ENCODE assay signal across 8 cellular contexts in the genomic region with DNA sequence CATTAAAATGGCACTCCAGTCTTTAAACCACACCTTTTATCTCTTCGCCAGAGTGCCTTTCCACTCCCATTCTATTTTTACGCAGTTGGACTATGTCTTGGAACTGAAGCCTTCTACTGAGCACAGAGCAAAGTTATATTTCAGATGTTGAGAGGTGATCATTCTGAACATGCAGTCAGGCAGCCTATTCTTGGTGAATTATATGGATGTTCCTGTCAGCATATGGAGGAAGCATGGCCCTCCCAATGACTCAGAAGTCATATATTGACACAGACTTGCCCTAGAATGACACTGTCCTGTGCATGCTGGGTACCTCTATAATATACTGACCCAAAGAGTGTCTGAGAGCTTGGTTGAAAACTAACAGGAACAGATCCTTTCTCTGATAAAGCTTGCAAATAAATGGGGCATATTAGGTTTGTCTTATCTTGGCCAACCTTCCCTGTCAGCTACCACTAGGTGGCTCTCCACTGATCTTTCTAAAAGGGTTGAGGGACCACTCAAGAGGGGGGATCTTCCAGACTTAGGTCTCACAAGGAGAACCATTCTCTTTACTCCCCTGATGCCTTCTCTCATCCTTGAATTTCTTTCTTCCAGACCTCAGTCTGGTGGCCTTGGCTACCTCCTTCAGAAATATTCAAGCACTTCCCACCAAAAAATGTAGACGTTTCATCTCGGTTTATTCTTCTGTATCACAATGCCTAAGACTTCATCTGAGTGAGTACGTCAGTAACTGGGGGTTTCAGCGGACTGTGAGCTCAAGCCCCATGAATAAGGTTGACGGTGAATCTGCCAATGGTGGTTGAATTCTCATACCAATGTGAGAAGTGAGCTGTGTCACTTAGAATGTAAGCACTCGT. TPM values are rescaled to one million over a fixed set of nuclear protein-coding genes. Genes with fewer than 3 reads are reported as not detected.
A peak's percentile ranks its signal among the peaks of the same experiment; 100 is the strongest.
DNase-seq lines count a peak whose midpoint lies in the region; ATAC-seq, FAIRE-seq and TF ChIP-seq lines count a peak whose summit lies in the region.

No MANE protein-coding gene starts in this region.

- H3K4me1 ChIP-seq in BE2C (no peaks in the 10 kb centered on the region), K562 (replicated peaks in 1 of 2; ENCODE audit: control insufficient read depth in 2 of 2, insufficient read depth in 2 of 2, low read length in 2 of 2) (peaks cover 9 to 43% of the 10 kb centered on the region in 2 experiments; a peak in 4 of 5 replicates), upper lobe of left lung (no peaks in the 10 kb centered on the region)

- H3K27ac ChIP-seq in K562 (ENCODE audit: extremely low read depth, low read depth, low read length) = peak overlapping the region; percentile 95
- H3K27ac ChIP-seq in upper lobe of left lung = no peak overlapping the region

- WGBS in K562 (ENCODE audit: insufficient coverage, low coverage, missing lambda C conversion rate) = 15% methylated on average over 8 of the region's 8 CpGs
- WGBS in upper lobe of left lung, 2 donors = 76 to 77% methylated on average over 8 of the region's 8 CpGs

- BruUV-seq in K562 (replicated peaks; lab: Mats Ljungman, UMichigan) = no TSS peak

- TF ChIP-seq POLR2A in K562 (conservative IDR thresholded peaks at IDR 0.05) (no peak), upper lobe of left lung (IDR thresholded peaks at IDR 0.05) (no peak)

- peak; percentile 87 for ATAC-seq in HG02678 (IDR thresholded peaks at IDR 0.05; ENCODE audit: unreplicated experiment)
- ATAC-seq in K562 = peak; percentile 78
- ATAC-seq in upper lobe of left lung (ENCODE audit: low FRiP score in 2 of 2) = peak; percentile 56 to 70

- H3K9me1 ChIP-seq in K562 (ENCODE audit: control insufficient read depth, insufficient read depth, low read length) = no peaks in the 10 kb centered on the region

- TF ChIP-seq EP300 in K562 (IDR thresholded peaks at IDR 0.05; ENCODE audit: low read length) = peak; percentile 54
- TF ChIP-seq EP300 in upper lobe of left lung (IDR thresholded peaks at IDR 0.05) = no peak

- POLR2A ChIA-PET in K562 (lab: Yijun Ruan, JAX) = interaction anchor here (0.7 to 2.3 kb wide), 6 partner anchors 9 to 48 kb away, joined by 3 to 11 read pairs (median 5); a partner anchor contains a TSS

- H3K27me3 ChIP-seq in BE2C (no peaks in the 10 kb centered on the region), K562 (ENCODE audit: control insufficient read depth in 2 of 2, insufficient read depth in 2 of 2, low read length in 2 of 2) (no peaks in the 10 kb centered on the region), upper lobe of left lung (no peaks in the 10 kb centered on the region)

- DNase-seq in BE2C = peak; percentile 8
- peak; percentile 59 for DNase-seq in GM12865 (ENCODE audit: low read depth)
- peak; percentile 14 for DNase-seq in NCI-H345 (lab: John Stamatoyannopoulos, UW)
- DNase-seq in K562 (ENCODE audit: extremely low read depth in 1 of 4, low spot score in 3 of 4) = peak; percentile 68 to 84 (median 77)
- DNase-seq in left kidney (ENCODE audit: low read depth, low spot score) = peak; percentile 76
- no peak for DNase-seq in upper lobe of left lung
- no peak for DNase-seq in HK-2 (ENCODE audit: unreplicated experiment)

- no peaks in the 10 kb centered on the region for H3K79me2 ChIP-seq in K562 (ENCODE audit: control insufficient read depth, insufficient read depth, low read length)

- H3K9ac ChIP-seq in K562 (ENCODE audit: insufficient read depth in 1 of 2, low read depth in 2 of 2, low read length in 2 of 2) = peak overlapping the region in 1 of 2 experiments; percentile 66; a peak in 2 of 4 replicates

- TF ChIP-seq RAD21 in K562 (CRISPR knock-in tag; conservative IDR thresholded peaks at IDR 0.05 in 1 of 2, IDR thresholded peaks at IDR 0.05 in 1 of 2) = peak; percentile 58 to 69

- intact Hi-C loops in K562 (cut with micrococcal nuclease) = loop anchor here (1.0 to 10.0 kb wide), 4 partner anchors 32 to 150 kb away; a partner anchor contains a TSS

- H4K20me1 ChIP-seq in K562 (replicated peaks; ENCODE audit: control insufficient read depth, insufficient read depth, low read length) = no peaks in the 10 kb centered on the region

- TF ChIP-seq CTCF in BE2C (IDR thresholded peaks at IDR 0.05; ENCODE audit: low read depth, low read length) (peak; percentile 72), GM12865 (IDR thresholded peaks at IDR 0.05; ENCODE audit: insufficient read depth, low read depth, low read length, missing control alignments) (peak; percentile 75), K562 (IDR thresholded peaks at IDR 0.05 in 2 of 3, conservative IDR thresholded peaks at IDR 0.05 in 1 of 3; ENCODE audit: insufficient read depth in 2 of 3, low read depth in 1 of 3, low read length in 3 of 3) (peak; percentile 64 to 84 (median 76); a peak in 5 of 6 replicates), upper lobe of left lung (IDR thresholded peaks at IDR 0.05) (peak; percentile 17 to 54 (median 46))

- in situ Hi-C loops in K562 (cut with MboI) = loop anchor here (5.0 kb wide), 1 partner anchor 33 kb away; a partner anchor contains a TSS

- H3K36me3 ChIP-seq in BE2C (no peaks in the 10 kb centered on the region), K562 (ENCODE audit: control insufficient read depth, insufficient read depth, low read length) (no peaks in the 10 kb centered on the region), upper lobe of left lung (no peaks in the 10 kb centered on the region)

- H3K4me2 ChIP-seq in K562 (ENCODE audit: insufficient read depth, low read length) = peak overlapping the region; percentile 77

- H3K9me3 ChIP-seq in BE2C (no peaks in the 10 kb centered on the region), K562 (replicated peaks; ENCODE audit: control insufficient read depth, insufficient read depth, low read depth, low read length) (peaks cover 5% of the 10 kb centered on the region; the same call in 1 of the 2 replicates), upper lobe of left lung (peaks cover 0 to 2% (median 0%) of the 10 kb centered on the region in 4 donors)

- peak; percentile 89 for FAIRE-seq in K562 (lab: Jason Lieb, UNC)

- CTCF ChIA-PET in K562 (lab: Yijun Ruan, JAX; ENCODE audit: low intra/inter-chr PET ratio) = interaction anchor here (0.6 to 2.2 kb wide), 2 partner anchors 42 to 150 kb away, joined by 4 to 8 read pairs; a partner anchor contains a TSS

- peak overlapping the region; percentile 91 for H2AFZ ChIP-seq in K562 (ENCODE audit: low read depth, low read length)

- H3K4me3 ChIP-seq in BE2C (ENCODE audit: low read depth, low read length) (no peak overlapping the region), GM12865 (ENCODE audit: low read depth, low read length) (no peak overlapping the region), K562 (no peak overlapping the region; the same call in 1 of the 2 replicates), upper lobe of left lung (no peak overlapping the region)

TF ChIP-seq in K562, 482 proteins besides CTCF, POLR2A, EP300 and RAD21 (continues in another document):
- no peak for TF ChIP-seq POU5F1 (IDR thresholded peaks at IDR 0.05; ENCODE audit: borderline replicate concordance, low read depth, low read length, partially characterized antibody)
- TF ChIP-seq MEF2D (tag; conservative IDR thresholded peaks at IDR 0.05; ENCODE audit: low read depth) = peak; percentile 76
- TF ChIP-seq NR2C2 (CRISPR knock-in tag; IDR thresholded peaks at IDR 0.05) = no peak
- TF ChIP-seq NR2C2 (tag; IDR thresholded peaks at IDR 0.05) = peak; percentile 19; the same call in 1 of the 2 replicates
- TF ChIP-seq SMAD4 (CRISPR knock-in tag; conservative IDR thresholded peaks at IDR 0.05) = peak; percentile 90

RNA-seq across cellular contexts. Expression of a gene that starts 11.8 kb away (rescaled TPM):
- polyA plus RNA-seq in BE2C (2012; ENCODE audit: insufficient read depth, insufficient read length, low read depth) = 17.7 TPM
- 1.6 and 2.1 TPM in 2 replicates for total RNA-seq in K562 (2011; cell fraction: chromatin; rRNA removed; ENCODE audit: low replicate concordance)
- 1.2 and 3.7 TPM in 2 replicates for total RNA-seq in K562 (2011; cell fraction: nucleolus; rRNA removed)
- total RNA-seq in K562 (2011; cell fraction: nucleoplasm; rRNA removed) = 3.2 and 4.2 TPM in 2 replicates
- total RNA-seq in K562 (2014; rRNA removed) (1.8 and 2.8 TPM in 2 replicates), K562 (2014; rRNA removed; fragmentation: Illumina TruSeq; extraction: Trizol) (3.9 and 6.8 TPM in 2 replicates), K562 (2015; rRNA removed; fragmentation: Illumina TruSeq; extraction: Trizol) (2.6 and 3.3 TPM in 2 replicates), K562 (2021) (6.1 and 8.6 TPM in 2 replicates), upper lobe of left lung (1 to 10 TPM in 3 of 6 donors, under 1 TPM in 3; 0.55 to 6.2 (median 0.98) TPM)
- polyA plus RNA-seq in K562 (2011; rRNA removed) (2.8 and 2.9 TPM in 2 replicates), K562 (2014; fragmentation: Illumina TruSeq; extraction: Trizol) (4.7 and 4.9 TPM in 2 replicates), K562 (2014; fragmentation: Nextera tagmentation; extraction: Ambion mirVana) (10 to 100 TPM; 14.9 to 16.2 TPM), K562 (2014; rRNA removed) (2.2 and 2.8 TPM in 2 replicates)
- 1.3 and 2.0 TPM in 2 replicates for polyA plus RNA-seq in K562 (2011; cell fraction: cytosol; rRNA removed)
- polyA plus RNA-seq in K562 (2011; cell fraction: nucleus; rRNA removed) = 0.94 and 1.3 TPM in 2 replicates
- 3.3 and 4.6 TPM in 2 replicates for polyA plus RNA-seq in K562 (2012)
- polyA minus RNA-seq in K562 (2011; rRNA and poly(A)+ RNA removed) = 1.6 and 2.0 TPM in 2 replicates
- polyA minus RNA-seq in K562 (2011; cell fraction: cytosol; rRNA and poly(A)+ RNA removed) = 1.4 and 12.8 TPM in 2 replicates
- polyA minus RNA-seq in K562 (2011; cell fraction: nucleus; rRNA and poly(A)+ RNA removed) = 1.5 and 4.4 TPM in 2 replicates

RNA-seq across cellular contexts. Expression of a gene that starts 32.6 kb away (rescaled TPM):
- polyA plus RNA-seq in BE2C (2012; ENCODE audit: insufficient read depth, insufficient read length, low read depth) = not detected
- 10.7 and 22.5 TPM in 2 replicates for total RNA-seq in K562 (2011; cell fraction: chromatin; rRNA removed; ENCODE audit: low replicate concordance)
- total RNA-seq in K562 (2011; cell fraction: nucleolus; rRNA removed) = 7.2 and 9.1 TPM in 2 replicates
- total RNA-seq in K562 (2011; cell fraction: nucleoplasm; rRNA removed) = 20.7 and 39.0 TPM in 2 replicates
- 7.6 and 10.3 TPM in 2 replicates for total RNA-seq in K562 (2014; rRNA removed)
- 19.8 and 23.6 TPM in 2 replicates for total RNA-seq in K562 (2014; rRNA removed; fragmentation: Illumina TruSeq; extraction: Trizol)
- total RNA-seq in K562 (2015; rRNA removed; fragmentation: Illumina TruSeq; extraction: Trizol) = 6.8 and 7.5 TPM in 2 replicates
- total RNA-seq in K562 (2021) = 13.9 and 16.5 TPM in 2 replicates
- polyA plus RNA-seq in K562 (2011; rRNA removed) = 9.6 and 16.6 TPM in 2 replicates
- 2.2 and 4.5 TPM in 2 replicates for polyA plus RNA-seq in K562 (2011; cell fraction: cytosol; rRNA removed)
- polyA plus RNA-seq in K562 (2011; cell fraction: nucleus; rRNA removed) = 2.3 and 2.7 TPM in 2 replicates
- polyA plus RNA-seq in K562 (2012) = 5.0 and 5.7 TPM in 2 replicates
- 8.4 and 10.9 TPM in 2 replicates for polyA plus RNA-seq in K562 (2014; fragmentation: Illumina TruSeq; extraction: Trizol)
- 1 to 10 TPM; 3.5 to 5.0 TPM for polyA plus RNA-seq in K562 (2014; fragmentation: Nextera tagmentation; extraction: Ambion mirVana)
- polyA plus RNA-seq in K562 (2014; rRNA removed) = 6.5 and 6.6 TPM in 2 replicates
- 26.5 and 41.8 TPM in 2 replicates for polyA minus RNA-seq in K562 (2011; rRNA and poly(A)+ RNA removed)
- polyA minus RNA-seq in K562 (2011; cell fraction: cytosol; rRNA and poly(A)+ RNA removed) = 8.3 and 10.7 TPM in 2 replicates
- 3.1 and 4.1 TPM in 2 replicates for polyA minus RNA-seq in K562 (2011; cell fraction: nucleus; rRNA and poly(A)+ RNA removed)
- total RNA-seq in upper lobe of left lung = 10 to 100 TPM in 3 of 6 donors, 1 to 10 TPM in 3; 1.8 to 19.5 (median 8.2) TPM

Comparison
In these comparisons a context has a peak if more than half of its experiments do, and no peak if none do; other contexts are left out.
1. DNase-seq: peak in BE2C (single experiment), GM12865 (single experiment), NCI-H345 (single experiment), K562 (4 of 4) and left kidney (single experiment); none in upper lobe of left lung (0 of 2) and HK-2 (single experiment).
2. Peak in every context shown above with its lines, with median percentiles within 50 percentile points of each other: CTCF ChIP-seq and ATAC-seq.